Comparison of ENCODE assay signal across 3 cellular contexts in the genomic region with DNA sequence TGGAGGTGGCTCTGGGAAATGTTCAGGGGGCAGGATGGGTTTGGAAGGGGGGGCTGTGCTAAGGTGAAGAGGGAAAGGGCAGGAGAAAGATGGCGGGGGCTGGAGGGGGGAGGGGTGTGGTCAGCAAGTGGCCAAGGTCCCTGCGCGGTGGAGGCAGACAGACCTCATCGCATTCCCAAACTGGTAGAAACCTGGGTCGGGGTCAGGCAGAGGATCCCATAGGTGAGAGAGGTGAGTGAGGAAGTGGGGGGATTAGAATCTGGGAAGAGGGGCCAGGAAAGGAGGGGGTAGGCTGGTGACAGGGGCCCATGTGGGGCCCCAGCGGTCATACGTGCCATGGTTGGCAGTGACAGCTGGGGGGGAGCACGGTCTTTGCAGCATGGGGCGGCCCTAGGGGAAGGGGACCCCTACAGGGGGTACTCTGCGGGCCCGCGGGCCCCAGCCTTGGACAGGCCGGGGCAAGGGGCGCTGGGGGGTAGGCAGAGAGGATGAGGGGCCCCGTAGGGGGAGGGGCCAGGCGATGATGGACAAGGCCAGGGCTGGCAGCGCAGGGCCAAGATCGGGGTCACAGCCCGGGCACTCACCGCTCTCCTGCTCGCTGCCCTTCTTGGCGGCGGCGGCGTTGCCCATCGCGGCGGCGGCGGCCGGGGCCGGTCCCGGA.
TF ChIP-seq lines count a peak whose summit lies in the region.

No MANE protein-coding gene starts in this region.

TF ChIP-seq in SK-N-SH, 30 proteins besides CTCF, POLR2A, EP300 and RAD21:
- TF ChIP-seq RCOR1 (IDR thresholded peaks at IDR 0.05; ENCODE audit: low read length), result no peak
- peak; percentile 31; the same call in 1 of the 2 replicates for TF ChIP-seq MXI1 (IDR thresholded peaks at IDR 0.05; ENCODE audit: low read depth, low read length)
- TF ChIP-seq, protein P1, sequence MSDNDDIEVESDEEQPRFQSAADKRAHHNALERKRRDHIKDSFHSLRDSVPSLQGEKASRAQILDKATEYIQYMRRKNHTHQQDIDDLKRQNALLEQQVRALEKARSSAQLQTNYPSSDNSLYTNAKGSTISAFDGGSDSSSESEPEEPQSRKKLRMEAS (IDR thresholded peaks at IDR 0.05; ENCODE audit: low read depth), result no peak
- TF ChIP-seq EZH2phosphoT487 (IDR thresholded peaks at IDR 0.05; ENCODE audit: borderline replicate concordance, low read depth), result no peak
- no peak for TF ChIP-seq NRF1 (IDR thresholded peaks at IDR 0.05; ENCODE audit: low read depth, low read length)
- no peak for TF ChIP-seq SMC3 (IDR thresholded peaks at IDR 0.05; ENCODE audit: low read depth, low read length)
- TF ChIP-seq RFX5 (IDR thresholded peaks at IDR 0.05; ENCODE audit: low read length), result no peak
- TF ChIP-seq ELF1 (IDR thresholded peaks at IDR 0.05), result no peak

TF ChIP-seq in SK-N-SH treated with all-trans-retinoic acid at 6 μM for 48 hours, 23 proteins besides CTCF, POLR2A, EP300 and RAD21:
- no peak for TF ChIP-seq ZNF70 (CRISPR knock-in tag; IDR thresholded peaks at IDR 0.05)
- no peak for TF ChIP-seq GLIS3 (CRISPR knock-in tag; IDR thresholded peaks at IDR 0.05)
- TF ChIP-seq TOX (CRISPR knock-in tag; IDR thresholded peaks at IDR 0.05; ENCODE audit: borderline replicate concordance), result no peak
- TF ChIP-seq CSDC2 (CRISPR knock-in tag; IDR thresholded peaks at IDR 0.05), result no peak
TF ChIP-seq in SK-N-SH treated with all-trans-retinoic acid at 6 μM for 48 hours: peak in this region for 0.

TF ChIP-seq in K562, 482 proteins besides CTCF, POLR2A, EP300 and RAD21:
- TF ChIP-seq EP400 (IDR thresholded peaks at IDR 0.05) (no peak), PCBP1 (IDR thresholded peaks at IDR 0.05; ENCODE audit: low read depth, low read length, poor library complexity, severe bottlenecking) (peak; percentile 29), ZBTB7A (IDR thresholded peaks at IDR 0.05; ENCODE audit: borderline replicate concordance, control insufficient read depth, low read depth, low read length) (peak; percentile 25; the same call in 1 of the 2 replicates), YY1 (IDR thresholded peaks at IDR 0.05; ENCODE audit: borderline replicate concordance in 1 of 3, control insufficient read depth in 1 of 3, extremely low read depth in 1 of 3, insufficient read depth in 3 of 3, insufficient read length in 1 of 3, insufficient replicate concordance in 2 of 3, low read depth in 1 of 3, low read length in 2 of 3) (peak in 2 of 3 experiments; percentile 23 to 79), TAF1 (IDR thresholded peaks at IDR 0.05; ENCODE audit: control insufficient read depth, extremely low read depth, insufficient read depth, low read length, severe bottlenecking) (peak; percentile 12), ADNP (tag; IDR thresholded peaks at IDR 0.05) (no peak), CC2D1A (IDR thresholded peaks at IDR 0.05) (no peak), SAP30 (IDR thresholded peaks at IDR 0.05; ENCODE audit: borderline replicate concordance, insufficient read depth, low read depth, low read length, poor library complexity, severe bottlenecking) (peak; percentile 90), SNRNP70 (optimal IDR thresholded peaks at IDR 0.05; ENCODE audit: low read depth, low read length) (no peak), FOXJ2 (tag; IDR thresholded peaks at IDR 0.05) (no peak), DACH1 (IDR thresholded peaks at IDR 0.05; ENCODE audit: partially characterized antibody) (no peak), HNRNPLL (IDR thresholded peaks at IDR 0.05; ENCODE audit: low read depth, low read length, poor library complexity, severe bottlenecking) (peak; percentile 0), TGIF2 (CRISPR knock-in tag; IDR thresholded peaks at IDR 0.05) (peak; percentile 74; the same call in 1 of the 2 replicates), RBBP5 (IDR thresholded peaks at IDR 0.05; ENCODE audit: borderline replicate concordance, insufficient read depth, low read length, poor library complexity, severe bottlenecking) (peak; percentile 62), HDAC1 (IDR thresholded peaks at IDR 0.05) (peak in 1 of 2 experiments; percentile 73; a peak in 2 of 4 replicates), SIN3A (IDR thresholded peaks at IDR 0.05; ENCODE audit: borderline replicate concordance in 2 of 2, control insufficient read depth in 1 of 2, low read depth in 2 of 2, low read length in 2 of 2) (0 out of 4 replicates have a peak, but pooled peaks have one; percentile 15 to 38), CBX5 (IDR thresholded peaks at IDR 0.05; ENCODE audit: borderline replicate concordance, low read depth) (no peak)
- TF ChIP-seq, protein P2, sequence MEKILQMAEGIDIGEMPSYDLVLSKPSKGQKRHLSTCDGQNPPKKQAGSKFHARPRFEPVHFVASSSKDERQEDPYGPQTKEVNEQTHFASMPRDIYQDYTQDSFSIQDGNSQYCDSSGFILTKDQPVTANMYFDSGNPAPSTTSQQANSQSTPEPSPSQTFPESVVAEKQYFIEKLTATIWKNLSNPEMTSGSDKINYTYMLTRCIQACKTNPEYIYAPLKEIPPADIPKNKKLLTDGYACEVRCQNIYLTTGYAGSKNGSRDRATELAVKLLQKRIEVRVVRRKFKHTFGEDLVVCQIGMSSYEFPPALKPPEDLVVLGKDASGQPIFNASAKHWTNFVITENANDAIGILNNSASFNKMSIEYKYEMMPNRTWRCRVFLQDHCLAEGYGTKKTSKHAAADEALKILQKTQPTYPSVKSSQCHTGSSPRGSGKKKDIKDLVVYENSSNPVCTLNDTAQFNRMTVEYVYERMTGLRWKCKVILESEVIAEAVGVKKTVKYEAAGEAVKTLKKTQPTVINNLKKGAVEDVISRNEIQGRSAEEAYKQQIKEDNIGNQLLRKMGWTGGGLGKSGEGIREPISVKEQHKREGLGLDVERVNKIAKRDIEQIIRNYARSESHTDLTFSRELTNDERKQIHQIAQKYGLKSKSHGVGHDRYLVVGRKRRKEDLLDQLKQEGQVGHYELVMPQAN (IDR thresholded peaks at IDR 0.05; ENCODE audit: borderline replicate concordance), result peak; percentile 74
- TF ChIP-seq, protein P3, sequence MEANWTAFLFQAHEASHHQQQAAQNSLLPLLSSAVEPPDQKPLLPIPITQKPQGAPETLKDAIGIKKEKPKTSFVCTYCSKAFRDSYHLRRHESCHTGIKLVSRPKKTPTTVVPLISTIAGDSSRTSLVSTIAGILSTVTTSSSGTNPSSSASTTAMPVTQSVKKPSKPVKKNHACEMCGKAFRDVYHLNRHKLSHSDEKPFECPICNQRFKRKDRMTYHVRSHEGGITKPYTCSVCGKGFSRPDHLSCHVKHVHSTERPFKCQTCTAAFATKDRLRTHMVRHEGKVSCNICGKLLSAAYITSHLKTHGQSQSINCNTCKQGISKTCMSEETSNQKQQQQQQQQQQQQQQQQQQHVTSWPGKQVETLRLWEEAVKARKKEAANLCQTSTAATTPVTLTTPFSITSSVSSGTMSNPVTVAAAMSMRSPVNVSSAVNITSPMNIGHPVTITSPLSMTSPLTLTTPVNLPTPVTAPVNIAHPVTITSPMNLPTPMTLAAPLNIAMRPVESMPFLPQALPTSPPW (CRISPR knock-in tag; IDR thresholded peaks at IDR 0.05), result peak; percentile 58
- TF ChIP-seq, protein P4, sequence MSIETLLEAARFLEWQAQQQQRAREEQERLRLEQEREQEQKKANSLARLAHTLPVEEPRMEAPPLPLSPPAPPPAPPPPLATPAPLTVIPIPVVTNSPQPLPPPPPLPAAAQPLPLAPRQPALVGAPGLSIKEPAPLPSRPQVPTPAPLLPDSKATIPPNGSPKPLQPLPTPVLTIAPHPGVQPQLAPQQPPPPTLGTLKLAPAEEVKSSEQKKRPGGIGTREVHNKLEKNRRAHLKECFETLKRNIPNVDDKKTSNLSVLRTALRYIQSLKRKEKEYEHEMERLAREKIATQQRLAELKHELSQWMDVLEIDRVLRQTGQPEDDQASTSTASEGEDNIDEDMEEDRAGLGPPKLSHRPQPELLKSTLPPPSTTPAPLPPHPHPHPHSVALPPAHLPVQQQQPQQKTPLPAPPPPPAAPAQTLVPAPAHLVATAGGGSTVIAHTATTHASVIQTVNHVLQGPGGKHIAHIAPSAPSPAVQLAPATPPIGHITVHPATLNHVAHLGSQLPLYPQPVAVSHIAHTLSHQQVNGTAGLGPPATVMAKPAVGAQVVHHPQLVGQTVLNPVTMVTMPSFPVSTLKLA (conservative IDR thresholded peaks at IDR 0.05), result peak; percentile 38 to 51; a peak in 2 of 4 replicates
- TF ChIP-seq, protein P5, sequence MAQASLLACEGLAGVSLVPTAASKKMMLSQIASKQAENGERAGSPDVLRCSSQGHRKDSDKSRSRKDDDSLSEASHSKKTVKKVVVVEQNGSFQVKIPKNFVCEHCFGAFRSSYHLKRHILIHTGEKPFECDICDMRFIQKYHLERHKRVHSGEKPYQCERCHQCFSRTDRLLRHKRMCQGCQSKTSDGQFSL (CRISPR knock-in tag; IDR thresholded peaks at IDR 0.05), result peak; percentile 37; the same call in 1 of the 2 replicates
- TF ChIP-seq, protein P5 (tag; IDR thresholded peaks at IDR 0.05), result no peak
